Comparison of ENCODE assay signal across 1 cellular context in genomic region chr3:43913036-43913435, GRCh38.
TF ChIP-seq lines count a peak whose summit lies in the region.

No MANE protein-coding gene starts in this region.

TF ChIP-seq in GM23338, 12 proteins besides CTCF, POLR2A, EP300 and RAD21 (continued from another document):
- TF ChIP-seq ZNF462 (CRISPR knock-in tag; IDR thresholded peaks at IDR 0.05) (no peak), POLR2AphosphoS5 (IDR thresholded peaks at IDR 0.05; ENCODE audit: low read depth) (no peak), EZH2phosphoT487 (IDR thresholded peaks at IDR 0.05; ENCODE audit: unreplicated experiment) (no peak), CREB1 (CRISPR knock-in tag; IDR thresholded peaks at IDR 0.05; ENCODE audit: low read depth) (no peak), STAT1 (IDR thresholded peaks at IDR 0.05; ENCODE audit: unreplicated experiment) (no peak), ETS1 (IDR thresholded peaks at IDR 0.05) (no peak), ZNF114 (CRISPR knock-in tag; IDR thresholded peaks at IDR 0.05) (no peak), NANOG (IDR thresholded peaks at IDR 0.05; ENCODE audit: borderline replicate concordance) (no peak), JUNB (IDR thresholded peaks at IDR 0.05; ENCODE audit: unreplicated experiment) (no peak), ZNF331 (CRISPR knock-in tag; IDR thresholded peaks at IDR 0.05; ENCODE audit: low read depth) (no peak), EZH2 (IDR thresholded peaks at IDR 0.05; ENCODE audit: low read depth, unreplicated experiment) (no peak)
